Comparison of ENCODE assay signal across 19 cellular contexts in the genomic region with DNA sequence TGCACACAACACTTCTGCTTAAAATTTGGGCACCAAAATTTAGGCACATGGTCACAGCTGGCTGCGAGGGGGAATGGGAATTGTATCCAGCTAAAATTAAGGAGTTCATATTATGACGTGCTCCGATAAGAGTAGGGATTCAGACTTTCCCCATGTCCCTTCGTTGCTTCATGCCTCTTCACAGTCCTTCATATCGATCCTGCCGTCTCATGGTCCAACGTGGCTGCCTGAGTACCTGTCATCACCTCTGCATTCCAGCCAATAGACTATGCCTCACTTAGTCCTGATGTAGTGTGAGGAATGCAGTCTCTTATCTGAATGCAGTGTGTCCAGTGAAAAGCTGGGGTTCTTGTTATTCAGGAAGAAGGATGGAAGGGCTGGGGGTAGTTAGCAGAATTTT.
DNase-seq lines count a peak whose midpoint lies in the region; ATAC-seq and TF ChIP-seq lines count a peak whose summit lies in the region.
"Had no signal": no experiment of that assay in that cellular context is flagged by ENCODE, and none has a peak within 500 bp of the region (broad histone marks: within the 10 kb centered on the region; RNA-seq: fewer than 3 reads in every experiment).

No MANE protein-coding gene starts in this region.

- no peak for ATAC-seq in HG03521 (IDR thresholded peaks at IDR 0.05; ENCODE audit: unreplicated experiment)

- DNase-seq in RWPE1 (ENCODE audit: low spot score) (no peak), glutamatergic neuron (peak; percentile 1), CD14-positive monocyte (ENCODE audit: low spot score) (no peak), foreskin fibroblast (no peak)
- DNase-seq in T-helper 2 cell treated with Interferon-gamma antibody and Interleukin-4, amounts not matched to agents 5 μg/mL and 100 μg/mL, for 36 hours (ENCODE audit: low spot score) = no peak
- DNase-seq: CD4-positive, CD25-positive, alpha-beta regulatory T cell; DMS153; DND-41; MV-4-11; NCI-H1105; NCI-H146; NCI-H1930; NCI-H446; NCI-H774; RPMI8226; SHP77 treated with DMSO at 0.1 percent for 48 hours had no signal

- H3K36me3 Mint-ChIP-seq in glutamatergic neuron (ENCODE audit: unreplicated experiment) (peaks cover 4% of the 10 kb centered on the region), CD14-positive monocyte (no peaks in the 10 kb centered on the region)
- no peaks in the 10 kb centered on the region for H3K36me3 Mint-ChIP-seq in T-helper 2 cell treated with Interferon-gamma antibody and Interleukin-4, amounts not matched to agents 5 μg/mL and 100 μg/mL, for 36 hours (ENCODE audit: low read depth)
- H3K36me3 Mint-ChIP-seq: CD4-positive, CD25-positive, alpha-beta regulatory T cell had no signal

- H3K9me3 Mint-ChIP-seq in glutamatergic neuron (ENCODE audit: unreplicated experiment) (peaks cover 8% of the 10 kb centered on the region), CD14-positive monocyte (peaks cover 2 to 17% (median 7%) of the 10 kb centered on the region in 7 donors)
- no peaks in the 10 kb centered on the region for H3K9me3 Mint-ChIP-seq in T-helper 2 cell treated with Interferon-gamma antibody and Interleukin-4, amounts not matched to agents 5 μg/mL and 100 μg/mL, for 36 hours

- H3K27ac ChIP-seq in HEK293 (ENCODE audit: extremely low read depth, low read depth, low read length) (no peak overlapping the region), RWPE1 (peak overlapping the region; percentile 92)

- H3K27ac Mint-ChIP-seq in glutamatergic neuron (ENCODE audit: unreplicated experiment) (peak overlapping the region; percentile 98), CD14-positive monocyte (no peak overlapping the region)
- H3K27ac Mint-ChIP-seq in T-helper 2 cell treated with Interferon-gamma antibody and Interleukin-4, amounts not matched to agents 5 μg/mL and 100 μg/mL, for 36 hours = no peak overlapping the region
- H3K27ac Mint-ChIP-seq: CD4-positive, CD25-positive, alpha-beta regulatory T cell had no signal

- no peaks in the 10 kb centered on the region; the same call in 1 of the 2 replicates for H3K9me3 ChIP-seq in HEK293 (ENCODE audit: control insufficient read depth, insufficient read depth, low read depth, low read length)

- no peaks in the 10 kb centered on the region for H3K36me3 ChIP-seq in HEK293 (ENCODE audit: control insufficient read depth in 2 of 2, insufficient read depth in 1 of 2, low read length in 2 of 2)

- POLR2A ChIA-PET in HEK293 (lab: Yijun Ruan, JAX) = interaction anchor here (0.9 kb wide), 1 partner anchor 31 kb away, joined by 3 read pairs; no protein-coding TSS in a partner anchor
- POLR2A ChIA-PET in RWPE1 (lab: Yijun Ruan, JAX; ENCODE audit: low non-redundant PET) = no interaction called here

- H3K4me3 ChIP-seq in HEK293 (ENCODE audit: low read depth, low read length) (no peak overlapping the region), foreskin fibroblast (ENCODE audit: low read depth in 1 of 2, low read length in 2 of 2) (no peak overlapping the region)
- H3K4me3 ChIP-seq: A549 had no signal

- H3K27me3 Mint-ChIP-seq in glutamatergic neuron (ENCODE audit: unreplicated experiment) (peaks cover 5% of the 10 kb centered on the region), CD14-positive monocyte (ENCODE audit: low read depth in 3 of 3) (peaks cover 6 to 16% (median 6%) of the 10 kb centered on the region in 3 donors)
- H3K27me3 Mint-ChIP-seq in T-helper 2 cell treated with Interferon-gamma antibody and Interleukin-4, amounts not matched to agents 5 μg/mL and 100 μg/mL, for 36 hours (ENCODE audit: low read depth) = peaks cover 3% of the 10 kb centered on the region

- no peak for TF ChIP-seq CTCF in HEK293 (tag by site-specific recombination; IDR thresholded peaks at IDR 0.05)
- TF ChIP-seq CTCF in RWPE1 (conservative IDR thresholded peaks at IDR 0.05; ENCODE audit: low read depth) = no peak
- no peak for TF ChIP-seq CTCF in glutamatergic neuron (IDR thresholded peaks at IDR 0.05; ENCODE audit: partially characterized antibody, unreplicated experiment)
- TF ChIP-seq CTCF in CD14-positive monocyte (IDR thresholded peaks at IDR 0.05) = no peak
- no peak for TF ChIP-seq CTCF in foreskin fibroblast (IDR thresholded peaks at IDR 0.05; ENCODE audit: low read depth, low read length)

- peaks cover 31% of the 10 kb centered on the region for H3K4me1 Mint-ChIP-seq in glutamatergic neuron (ENCODE audit: low read depth, unreplicated experiment)
- no peaks in the 10 kb centered on the region for H3K4me1 Mint-ChIP-seq in CD14-positive monocyte
- no peaks in the 10 kb centered on the region for H3K4me1 Mint-ChIP-seq in T-helper 2 cell treated with Interferon-gamma antibody and Interleukin-4, amounts not matched to agents 5 μg/mL and 100 μg/mL, for 36 hours (ENCODE audit: low read depth)

- H3K4me1 ChIP-seq in HEK293 (ENCODE audit: control insufficient read depth, insufficient read depth, low read length) = no peaks in the 10 kb centered on the region; the same call in 1 of the 2 replicates

- intact Hi-C loops in CD14-positive monocyte (cut with micrococcal nuclease) = loop anchor here (2.0 to 5.0 kb wide), 2 partner anchors 14 to 34 kb away; no protein-coding TSS in a partner anchor

- CTCF ChIA-PET in HEK293 (lab: Yijun Ruan, JAX) = interaction anchor here (1.0 to 1.7 kb wide), 2 partner anchors 17 to 23 kb away, joined by 3 to 4 read pairs; no protein-coding TSS in a partner anchor
- CTCF ChIA-PET in RWPE1 (lab: Yijun Ruan, JAX) = interaction anchor here (0.6 kb wide), 1 partner anchor 22 kb away, joined by 3 read pairs; no protein-coding TSS in a partner anchor

- H3K4me3 Mint-ChIP-seq in glutamatergic neuron (ENCODE audit: unreplicated experiment) (no peak overlapping the region), CD14-positive monocyte (no peak overlapping the region)
- H3K4me3 Mint-ChIP-seq in T-helper 2 cell treated with Interferon-gamma antibody and Interleukin-4, amounts not matched to agents 5 μg/mL and 100 μg/mL, for 36 hours = no peak overlapping the region
- H3K4me3 Mint-ChIP-seq: CD4-positive, CD25-positive, alpha-beta regulatory T cell had no signal

TF ChIP-seq in HEK293, 187 proteins besides CTCF, POLR2A, EP300 and RAD21:
- TF ChIP-seq ZNF426 (tag by site-specific recombination; IDR thresholded peaks at IDR 0.05) = no peak
- no peak for TF ChIP-seq ZNF221 (tag by site-specific recombination; IDR thresholded peaks at IDR 0.05; ENCODE audit: borderline replicate concordance)
- TF ChIP-seq, protein P1, sequence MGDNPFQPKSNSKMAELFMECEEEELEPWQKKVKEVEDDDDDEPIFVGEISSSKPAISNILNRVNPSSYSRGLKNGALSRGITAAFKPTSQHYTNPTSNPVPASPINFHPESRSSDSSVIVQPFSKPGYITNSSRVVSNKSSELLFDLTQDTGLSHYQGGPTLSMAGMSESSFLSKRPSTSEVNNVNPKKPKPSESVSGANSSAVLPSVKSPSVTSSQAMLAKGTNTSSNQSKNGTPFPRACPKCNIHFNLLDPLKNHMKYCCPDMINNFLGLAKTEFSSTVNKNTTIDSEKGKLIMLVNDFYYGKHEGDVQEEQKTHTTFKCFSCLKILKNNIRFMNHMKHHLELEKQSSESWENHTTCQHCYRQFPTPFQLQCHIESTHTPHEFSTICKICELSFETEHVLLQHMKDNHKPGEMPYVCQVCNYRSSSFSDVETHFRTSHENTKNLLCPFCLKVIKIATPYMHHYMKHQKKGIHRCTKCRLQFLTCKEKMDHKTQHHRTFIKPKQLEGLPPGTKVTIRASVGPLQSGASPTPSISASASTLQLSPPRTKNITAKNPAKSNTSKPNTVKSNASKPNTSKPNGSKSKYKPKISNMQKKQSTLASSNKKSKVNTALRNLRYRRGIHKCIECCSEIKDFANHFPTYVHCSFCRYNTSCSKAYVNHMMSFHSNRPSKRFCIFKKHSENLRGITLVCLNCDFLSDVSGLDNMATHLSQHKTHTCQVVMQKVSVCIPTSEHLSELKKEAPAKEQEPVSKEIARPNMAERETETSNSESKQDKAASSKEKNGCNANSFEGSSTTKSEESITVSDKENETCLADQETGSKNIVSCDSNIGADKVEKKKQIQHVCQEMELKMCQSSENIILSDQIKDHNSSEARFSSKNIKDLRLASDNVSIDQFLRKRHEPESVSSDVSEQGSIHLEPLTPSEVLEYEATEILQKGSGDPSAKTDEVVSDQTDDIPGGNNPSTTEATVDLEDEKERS (tag by site-specific recombination; IDR thresholded peaks at IDR 0.05) = no peak
- peak; percentile 71 for TF ChIP-seq SETDB1 (IDR thresholded peaks at IDR 0.05; ENCODE audit: insufficient read length, low read length)
- no peak for TF ChIP-seq ZFHX2 (tag by site-specific recombination; conservative IDR thresholded peaks at IDR 0.05)
- no peak for TF ChIP-seq ZNF366 (tag by site-specific recombination; conservative IDR thresholded peaks at IDR 0.05)
- peak; percentile 69; the same call in 1 of the 2 replicates for TF ChIP-seq TRIM28 (IDR thresholded peaks at IDR 0.05; ENCODE audit: borderline replicate concordance, low read length)
- no peak for TF ChIP-seq ZBTB21 (tag by site-specific recombination; IDR thresholded peaks at IDR 0.05)
- no peak for TF ChIP-seq ZNF169 (tag by site-specific recombination; IDR thresholded peaks at IDR 0.05)
- no peak for TF ChIP-seq ZFP3 (tag by site-specific recombination; IDR thresholded peaks at IDR 0.05; ENCODE audit: low read depth)
- TF ChIP-seq, protein P2, sequence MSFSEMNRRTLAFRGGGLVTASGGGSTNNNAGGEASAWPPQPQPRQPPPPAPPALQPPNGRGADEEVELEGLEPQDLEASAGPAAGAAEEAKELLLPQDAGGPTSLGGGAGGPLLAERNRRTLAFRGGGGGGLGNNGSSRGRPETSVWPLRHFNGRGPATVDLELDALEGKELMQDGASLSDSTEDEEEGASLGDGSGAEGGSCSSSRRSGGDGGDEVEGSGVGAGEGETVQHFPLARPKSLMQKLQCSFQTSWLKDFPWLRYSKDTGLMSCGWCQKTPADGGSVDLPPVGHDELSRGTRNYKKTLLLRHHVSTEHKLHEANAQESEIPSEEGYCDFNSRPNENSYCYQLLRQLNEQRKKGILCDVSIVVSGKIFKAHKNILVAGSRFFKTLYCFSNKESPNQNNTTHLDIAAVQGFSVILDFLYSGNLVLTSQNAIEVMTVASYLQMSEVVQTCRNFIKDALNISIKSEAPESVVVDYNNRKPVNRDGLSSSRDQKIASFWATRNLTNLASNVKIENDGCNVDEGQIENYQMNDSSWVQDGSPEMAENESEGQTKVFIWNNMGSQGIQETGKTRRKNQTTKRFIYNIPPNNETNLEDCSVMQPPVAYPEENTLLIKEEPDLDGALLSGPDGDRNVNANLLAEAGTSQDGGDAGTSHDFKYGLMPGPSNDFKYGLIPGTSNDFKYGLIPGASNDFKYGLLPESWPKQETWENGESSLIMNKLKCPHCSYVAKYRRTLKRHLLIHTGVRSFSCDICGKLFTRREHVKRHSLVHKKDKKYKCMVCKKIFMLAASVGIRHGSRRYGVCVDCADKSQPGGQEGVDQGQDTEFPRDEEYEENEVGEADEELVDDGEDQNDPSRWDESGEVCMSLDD (tag by site-specific recombination; IDR thresholded peaks at IDR 0.05) = no peak; the same call in 1 of the 2 replicates
- TF ChIP-seq BCL11B (tag by site-specific recombination; IDR thresholded peaks at IDR 0.05; ENCODE audit: low read depth) = no peak
- TF ChIP-seq ZNF112 (tag by site-specific recombination; IDR thresholded peaks at IDR 0.05) = no peak
TF ChIP-seq in HEK293: peak in this region for 2.
